15 cellular contexts compared by ENCODE assay signal in genomic region chr20:50916934-50917333, GRCh38. TPM values are rescaled to one million over a fixed set of nuclear protein-coding genes. Genes with fewer than 3 reads are reported as not detected.
DNase-seq lines count a peak whose midpoint lies in the region; ATAC-seq, FAIRE-seq and TF ChIP-seq lines count a peak whose summit lies in the region.
"Had no signal": no experiment of that assay in that cellular context is flagged by ENCODE, and none has a peak within 500 bp of the region (broad histone marks: within the 10 kb centered on the region; RNA-seq: fewer than 3 reads in every experiment).

No MANE protein-coding gene starts in this region.

- no peak for TF ChIP-seq EP300 in GM12878 (IDR thresholded peaks at IDR 0.05; ENCODE audit: borderline replicate concordance in 1 of 2, control insufficient read depth in 1 of 2, low read depth in 2 of 2, low read length in 2 of 2)

- H3K4me1 Mint-ChIP-seq in GM23338 (peaks cover 62% of the 10 kb centered on the region), nephron progenitor cell (peaks cover 72% of the 10 kb centered on the region)

- no peak for TF ChIP-seq CTCF in GM23338 (conservative IDR thresholded peaks at IDR 0.05; ENCODE audit: low read depth in 2 of 2)
- TF ChIP-seq CTCF in GM12878 (IDR thresholded peaks at IDR 0.05 in 2 of 3, conservative IDR thresholded peaks at IDR 0.05 in 1 of 3; ENCODE audit: control insufficient read depth in 2 of 3, extremely low read depth in 1 of 3, insufficient read depth in 1 of 3, low read depth in 3 of 3, low read length in 3 of 3), result no peak
- no peak for TF ChIP-seq CTCF in nephron progenitor cell (IDR thresholded peaks at IDR 0.05)

- H3K27ac Mint-ChIP-seq in GM23338 (no peak overlapping the region), nephron progenitor cell (peak overlapping the region; percentile 67)

- intact Hi-C loops in GM12878 (cut with micrococcal nuclease; ENCODE audit: unreplicated experiment), result no loop called here

- H3K79me2 ChIP-seq in GM23338 (replicated peaks; ENCODE audit: insufficient read depth) (peaks cover 100% of the 10 kb centered on the region), GM12878 (ENCODE audit: control insufficient read depth, insufficient read depth, low read length) (peaks cover 97% of the 10 kb centered on the region)

- no peaks in the 10 kb centered on the region for H3K9me2 ChIP-seq in GM23338 (ENCODE audit: insufficient read depth)

- no peak for TF ChIP-seq POLR2A in GM12878 (IDR thresholded peaks at IDR 0.05; ENCODE audit: low read depth, low read length)

- in situ Hi-C loops in GM12878 (cut with MboI), result no loop called here

- H3K9ac ChIP-seq in BLaER1 treated with 17β-estradiol and CSF1 and Interleukin-3, amounts not matched to agents 10 nM and 100 nM, result peak overlapping the region in 2 of 11 experiments; percentile 6 to 39; a peak in 2 of 22 replicates
- no peak overlapping the region for H3K9ac ChIP-seq in GM12878 (ENCODE audit: control insufficient read depth, insufficient read depth, low read length)

- no peak for DNase-seq in GM23338 (ENCODE audit: low spot score)
- DNase-seq in GM12878 (ENCODE audit: low read depth, low spot score), result no peak
- no peak for DNase-seq in nephron progenitor cell
- DNase-seq in GDM1 (lab: John Stamatoyannopoulos, UW), result no peak
- no peak for DNase-seq in stimulated activated CD4-positive, alpha-beta T cell treated with anti-CD3 and anti-CD28 coated beads, Interleukin-2, amount 100 ng/mL, for 48 hours
- DNase-seq: activated gamma-delta T cell, KBM-7, kidney, NCI-H2081 had no signal

- H3K36me3 Mint-ChIP-seq in GM23338 (ENCODE audit: low read depth), result peaks cover 45% of the 10 kb centered on the region; the same call in 2 of the 3 replicates
- peaks cover 47% of the 10 kb centered on the region for H3K36me3 Mint-ChIP-seq in nephron progenitor cell (ENCODE audit: low read depth)

- H3K27ac ChIP-seq in BLaER1 treated with 17β-estradiol and CSF1 and Interleukin-3, amounts not matched to agents 10 nM and 100 nM, result peak overlapping the region in 5 of 11 experiments; percentile 1 to 47 (median 17); a peak in 7 of 22 replicates
- H3K27ac ChIP-seq in GM23338 (ENCODE audit: low read depth), result peak overlapping the region; percentile 71
- H3K27ac ChIP-seq in GM12878 (ENCODE audit: control insufficient read depth, insufficient read depth), result peak overlapping the region; percentile 36
- H3K27ac ChIP-seq: WERI-Rb-1 had no signal

- ATAC-seq in GM23338 (no peak), GM12878 (no peak), HG03045 (IDR thresholded peaks at IDR 0.05; ENCODE audit: unreplicated experiment) (no peak)
- ATAC-seq in activated CD4-positive, CD25-positive, alpha-beta regulatory T cell treated with anti-CD3 and anti-CD28 coated beads, Interleukin-2, amount 50 U/mL, for 24 hours, result no peak

- RAD21 ChIA-PET in GM12878 (lab: Charles Lee; ENCODE audit: unreplicated experiment), result interaction anchor here (0.8 to 3.7 kb wide), 6 partner anchors 8 to 122 kb away, joined by 3 to 22 read pairs (median 8); partner anchors contain the start of genes ADNP and BCAS4

- H3K4me2 ChIP-seq in BLaER1 treated with 17β-estradiol and CSF1 and Interleukin-3, amounts not matched to agents 10 nM and 100 nM, result peak overlapping the region; percentile 30 to 76 (median 53)
- H3K4me2 ChIP-seq in GM23338 (no peak overlapping the region; the same call in 1 of the 2 replicates), GM12878 (ENCODE audit: control insufficient read depth, insufficient read depth) (peak overlapping the region; percentile 26; the same call in 1 of the 2 replicates)

- peaks cover 16 to 91% (median 65%) of the 10 kb centered on the region in 11 experiments for H3K36me3 ChIP-seq in BLaER1 treated with 17β-estradiol and CSF1 and Interleukin-3, amounts not matched to agents 10 nM and 100 nM
- H3K36me3 ChIP-seq in GM23338 (ENCODE audit: insufficient read depth) (no peaks in the 10 kb centered on the region; the same call in 1 of the 2 replicates), GM12878 (ENCODE audit: control insufficient read depth in 2 of 2, insufficient read depth in 2 of 2, low read length in 1 of 2) (peaks cover 5 to 26% of the 10 kb centered on the region in 2 experiments)

- no peaks in the 10 kb centered on the region for H3K9me3 Mint-ChIP-seq in GM23338
- no peaks in the 10 kb centered on the region for H3K9me3 Mint-ChIP-seq in nephron progenitor cell
- H3K9me3 Mint-ChIP-seq: neural crest cell had no signal

- peaks cover 6% of the 10 kb centered on the region for H3K27me3 Mint-ChIP-seq in GM23338 (ENCODE audit: insufficient read depth, low read depth, poor library complexity)
- H3K27me3 Mint-ChIP-seq in nephron progenitor cell (ENCODE audit: low read depth, poor library complexity), result no peaks in the 10 kb centered on the region

- SMC1A ChIA-PET in GM12878 (lab: Charles Lee; ENCODE audit: uncharacterized antibody, unreplicated experiment), result interaction anchor here (1.0 to 3.5 kb wide), 6 partner anchors 8 to 123 kb away, joined by 3 to 54 read pairs (median 6); partner anchors contain the start of genes ADNP and BCAS4

- BruUV-seq in GM12878 (replicated peaks; lab: Mats Ljungman, UMichigan), result no TSS peak

- H3K4me3 Mint-ChIP-seq in GM23338 (no peak overlapping the region), nephron progenitor cell (no peak overlapping the region)
- H3K4me3 Mint-ChIP-seq: neural crest cell had no signal

- H2AFZ ChIP-seq in GM23338 (no peak overlapping the region), GM12878 (ENCODE audit: control insufficient read depth, low read depth, low read length) (no peak overlapping the region)

- H3F3A ChIP-seq in GM23338 (replicated peaks; ENCODE audit: low read depth), result no peaks in the 10 kb centered on the region

- CTCF ChIA-PET in GM12878 (lab: Yijun Ruan, JAX), result interaction anchor here (1.0 to 4.9 kb wide), 6 partner anchors 10 to 123 kb away, joined by 3 to 91 read pairs (median 6); partner anchors contain the start of genes ADNP and BCAS4

- no peak overlapping the region for H3K4me3 ChIP-seq in BLaER1 treated with 17β-estradiol and CSF1 and Interleukin-3, amounts not matched to agents 10 nM and 100 nM
- H3K4me3 ChIP-seq in GM23338, result no peak overlapping the region
- 0 out of 2 replicates have a peak overlapping the region, but pooled peaks have one; percentile 10 for H3K4me3 ChIP-seq in GM12878

- H3K9me3 ChIP-seq in BLaER1 treated with 17β-estradiol and CSF1 and Interleukin-3, amounts not matched to agents 10 nM and 100 nM (replicated peaks in 1 of 11), result no peaks in the 10 kb centered on the region
- H3K9me3 ChIP-seq in GM12878 (replicated peaks; ENCODE audit: control insufficient read depth, insufficient read depth, low read length), result no peaks in the 10 kb centered on the region

- POLR2A ChIA-PET in GM12878 (lab: Charles Lee), result interaction anchor here (0.6 to 4.1 kb wide), 5 partner anchors 8 to 678 kb away, joined by 3 to 26 read pairs (median 4); partner anchors contain the start of gene ADNP

- peaks cover 57 to 90% (median 79%) of the 10 kb centered on the region in 10 experiments for H3K4me1 ChIP-seq in BLaER1 treated with 17β-estradiol and CSF1 and Interleukin-3, amounts not matched to agents 10 nM and 100 nM
- H3K4me1 ChIP-seq in GM23338 (ENCODE audit: insufficient read depth) (peaks cover 60% of the 10 kb centered on the region), GM12878 (ENCODE audit: control insufficient read depth, insufficient read depth, low read length) (peaks cover 57% of the 10 kb centered on the region)

- 77% methylated on average over 3 of the region's 3 CpGs for WGBS in GM12878 (ENCODE audit: insufficient coverage, insufficient replicate concordance, low lambda C conversion rate, missing lambda C conversion rate)

- no peak for TF ChIP-seq RAD21 in GM12878 (IDR thresholded peaks at IDR 0.05; ENCODE audit: insufficient read depth, low read depth, low read length)

- H3K27me3 ChIP-seq in BLaER1 treated with 17β-estradiol and CSF1 and Interleukin-3, amounts not matched to agents 10 nM and 100 nM, result no peaks in the 10 kb centered on the region
- no peaks in the 10 kb centered on the region for H3K27me3 ChIP-seq in GM23338 (ENCODE audit: insufficient read depth)
- no peaks in the 10 kb centered on the region for H3K27me3 ChIP-seq in GM12878 (replicated peaks in 1 of 2; ENCODE audit: control insufficient read depth in 2 of 2, insufficient read depth in 2 of 2, low read length in 1 of 2)

- H4K20me1 ChIP-seq in BLaER1 treated with 17β-estradiol and CSF1 and Interleukin-3, amounts not matched to agents 10 nM and 100 nM, result peaks cover 100% of the 10 kb centered on the region in 11 experiments
- H4K20me1 ChIP-seq in GM23338 (replicated peaks; ENCODE audit: insufficient read depth) (peaks cover 96% of the 10 kb centered on the region), GM12878 (ENCODE audit: control insufficient read depth, insufficient read depth) (peaks cover 5% of the 10 kb centered on the region)

- peak; percentile 31 for FAIRE-seq in GM12878 (lab: Jason Lieb, UNC)
- FAIRE-seq: colon, kidney had no signal

RNA-seq across cellular contexts. Expression of gene ADNP, which starts 14.3 kb away (rescaled TPM):
- total RNA-seq in GM23338 (2014; rRNA removed; shearing (Covaris generic)), result 95.0 and 98.0 TPM in 2 replicates
- polyA plus RNA-seq in GM23338 (2016; fragmentation: Nextera tagmentation; extraction: Ambion mirVana) (83.9 and 106 TPM in 2 replicates), GM12878 (2011; rRNA removed) (30.6 and 40.0 TPM in 2 replicates), GM12878 (2014; fragmentation: Illumina TruSeq; extraction: Trizol) (66.9 and 82.8 TPM in 2 replicates), GM12878 (2014; fragmentation: Nextera tagmentation; extraction: Ambion mirVana) (10 to 100 TPM; 25.9 to 39.7 TPM), GM12878 (2014; rRNA removed) (23.6 and 28.1 TPM in 2 replicates), GM12878 (2016; fragmentation: Nextera tagmentation; extraction: Ambion mirVana) (10 to 100 TPM; 39.1 to 40.3 TPM)
- total RNA-seq in GM12878 (2013; cell fraction: nucleolus; rRNA removed), result 129 and 136 TPM in 2 replicates
- total RNA-seq in GM12878 (2014; rRNA removed) (22.8 and 23.0 TPM in 2 replicates), GM12878 (2014; rRNA removed; fragmentation: Illumina TruSeq; extraction: Trizol) (28.3 and 30.4 TPM in 2 replicates), GM12878 (2021) (74.4 and 74.5 TPM in 2 replicates)
- polyA plus RNA-seq in GM12878 (2011; ENCODE audit: low read depth), result 30.5 TPM
- polyA plus RNA-seq in GM12878 (2011; cell fraction: cytosol; rRNA removed), result 20.1 and 27.2 TPM in 2 replicates
- 61.5 and 64.3 TPM in 2 replicates for polyA plus RNA-seq in GM12878 (2011; cell fraction: nucleus; rRNA removed)
- polyA plus RNA-seq in GM12878 (2012), result 34.8 and 42.0 TPM in 2 replicates
- polyA minus RNA-seq in GM12878 (2011; rRNA and poly(A)+ RNA removed), result 54.7 and 78.9 TPM in 2 replicates
- polyA minus RNA-seq in GM12878 (2011; cell fraction: cytosol; rRNA and poly(A)+ RNA removed), result 25.9 and 31.9 TPM in 2 replicates
- 28.5 and 36.6 TPM in 2 replicates for polyA minus RNA-seq in GM12878 (2011; cell fraction: nucleus; rRNA and poly(A)+ RNA removed)

RNA-seq across cellular contexts. Expression of gene DPM1, which starts 41.4 kb away (rescaled TPM):
- 71.7 and 80.2 TPM in 2 replicates for total RNA-seq in GM23338 (2014; rRNA removed; shearing (Covaris generic))
- 117 and 130 TPM in 2 replicates for polyA plus RNA-seq in GM23338 (2016; fragmentation: Nextera tagmentation; extraction: Ambion mirVana)
- total RNA-seq in GM12878 (2013; cell fraction: nucleolus; rRNA removed), result 18.4 and 21.1 TPM in 2 replicates
- 66.0 and 76.1 TPM in 2 replicates for total RNA-seq in GM12878 (2014; rRNA removed)
- total RNA-seq in GM12878 (2014; rRNA removed; fragmentation: Illumina TruSeq; extraction: Trizol), result 105 and 107 TPM in 2 replicates
- 50.8 and 53.3 TPM in 2 replicates for total RNA-seq in GM12878 (2021)
- polyA plus RNA-seq in GM12878 (2011; ENCODE audit: low read depth), result 37.8 TPM
- polyA plus RNA-seq in GM12878 (2011; rRNA removed), result 72.3 and 127 TPM in 2 replicates
- polyA plus RNA-seq in GM12878 (2011; cell fraction: cytosol; rRNA removed), result 27.4 and 31.7 TPM in 2 replicates
- polyA plus RNA-seq in GM12878 (2011; cell fraction: nucleus; rRNA removed), result 26.8 and 36.2 TPM in 2 replicates
- polyA plus RNA-seq in GM12878 (2012), result 52.8 and 55.9 TPM in 2 replicates
- 112 and 187 TPM in 2 replicates for polyA plus RNA-seq in GM12878 (2014; fragmentation: Illumina TruSeq; extraction: Trizol)
- polyA plus RNA-seq in GM12878 (2014; fragmentation: Nextera tagmentation; extraction: Ambion mirVana), result 100 to 1,000 TPM; 138 to 145 TPM
- polyA plus RNA-seq in GM12878 (2014; rRNA removed), result 85.6 and 98.5 TPM in 2 replicates
- polyA plus RNA-seq in GM12878 (2016; fragmentation: Nextera tagmentation; extraction: Ambion mirVana), result 100 to 1,000 TPM; 159 to 167 TPM
- polyA minus RNA-seq in GM12878 (2011; rRNA and poly(A)+ RNA removed), result 9.8 and 20.5 TPM in 2 replicates
- 10.7 and 13.9 TPM in 2 replicates for polyA minus RNA-seq in GM12878 (2011; cell fraction: cytosol; rRNA and poly(A)+ RNA removed)
- 11.8 and 16.8 TPM in 2 replicates for polyA minus RNA-seq in GM12878 (2011; cell fraction: nucleus; rRNA and poly(A)+ RNA removed)

RNA-seq across cellular contexts. Expression of gene MOCS3, which starts 41.7 kb away (rescaled TPM):
- total RNA-seq in GM23338 (2014; rRNA removed; shearing (Covaris generic)), result 9.1 and 9.4 TPM in 2 replicates
- polyA plus RNA-seq in GM23338 (2016; fragmentation: Nextera tagmentation; extraction: Ambion mirVana) (2.2 and 3.1 TPM in 2 replicates), GM12878 (2011; rRNA removed) (2.0 and 2.2 TPM in 2 replicates), GM12878 (2014; fragmentation: Illumina TruSeq; extraction: Trizol) (2.4 and 2.8 TPM in 2 replicates), GM12878 (2014; fragmentation: Nextera tagmentation; extraction: Ambion mirVana) (under 1 TPM; 0.87 to 0.99 TPM), GM12878 (2014; rRNA removed) (3.6 and 4.6 TPM in 2 replicates), GM12878 (2016; fragmentation: Nextera tagmentation; extraction: Ambion mirVana) (1 to 10 TPM; 4.0 to 4.6 TPM)
- 6.0 and 6.1 TPM in 2 replicates for total RNA-seq in GM12878 (2013; cell fraction: nucleolus; rRNA removed)
- total RNA-seq in GM12878 (2014; rRNA removed) (5.7 and 5.9 TPM in 2 replicates), GM12878 (2014; rRNA removed; fragmentation: Illumina TruSeq; extraction: Trizol) (3.0 and 3.3 TPM in 2 replicates), GM12878 (2021) (4.7 and 5.2 TPM in 2 replicates)
- polyA plus RNA-seq in GM12878 (2011; ENCODE audit: low read depth), result 0.83 TPM
- polyA plus RNA-seq in GM12878 (2011; cell fraction: cytosol; rRNA removed), result 2.4 and 3.0 TPM in 2 replicates
- polyA plus RNA-seq in GM12878 (2011; cell fraction: nucleus; rRNA removed), result 1.4 and 1.6 TPM in 2 replicates
- polyA plus RNA-seq in GM12878 (2012), result 2.1 and 2.6 TPM in 2 replicates
- polyA minus RNA-seq in GM12878 (2011; rRNA and poly(A)+ RNA removed), result 4.6 and 6.5 TPM in 2 replicates
- polyA minus RNA-seq in GM12878 (2011; cell fraction: cytosol; rRNA and poly(A)+ RNA removed), result 2.0 and 2.1 TPM in 2 replicates
- polyA minus RNA-seq in GM12878 (2011; cell fraction: nucleus; rRNA and poly(A)+ RNA removed), result 4.6 and 7.6 TPM in 2 replicates
